ENCODE assay signal across 2 cellular contexts in the genomic region with DNA sequence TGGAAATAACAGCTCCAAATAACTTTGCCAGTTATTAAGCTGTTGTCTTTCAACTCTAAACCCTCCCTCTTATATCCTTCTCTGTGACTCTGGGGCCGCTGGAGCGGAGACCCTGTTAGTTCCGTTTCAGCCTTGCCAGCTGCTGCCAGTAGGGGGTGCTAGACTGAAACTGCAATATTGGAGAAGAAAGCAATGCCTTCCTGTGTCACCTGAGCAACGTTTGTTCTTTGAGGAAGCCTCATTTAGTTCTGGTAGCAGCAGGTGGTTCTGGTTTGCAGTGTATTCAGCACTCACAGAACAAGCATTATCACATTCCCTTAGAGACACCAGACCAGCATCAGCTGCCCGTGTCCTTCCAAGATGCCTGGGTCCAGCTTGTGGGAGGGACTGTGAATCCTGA.
TF ChIP-seq lines count a peak whose summit lies in the region.

No MANE protein-coding gene starts in this region.

TF ChIP-seq in SK-N-SH, 30 proteins besides CTCF, POLR2A, EP300 and RAD21 (continued from another document):
- TF ChIP-seq, protein P1, sequence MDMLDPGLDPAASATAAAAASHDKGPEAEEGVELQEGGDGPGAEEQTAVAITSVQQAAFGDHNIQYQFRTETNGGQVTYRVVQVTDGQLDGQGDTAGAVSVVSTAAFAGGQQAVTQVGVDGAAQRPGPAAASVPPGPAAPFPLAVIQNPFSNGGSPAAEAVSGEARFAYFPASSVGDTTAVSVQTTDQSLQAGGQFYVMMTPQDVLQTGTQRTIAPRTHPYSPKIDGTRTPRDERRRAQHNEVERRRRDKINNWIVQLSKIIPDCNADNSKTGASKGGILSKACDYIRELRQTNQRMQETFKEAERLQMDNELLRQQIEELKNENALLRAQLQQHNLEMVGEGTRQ (IDR thresholded peaks at IDR 0.05; ENCODE audit: borderline replicate concordance, low read depth, low read length), result no peak
- TF ChIP-seq MEF2A (IDR thresholded peaks at IDR 0.05; ENCODE audit: borderline replicate concordance, low read depth), result no peak

TF ChIP-seq in SK-N-SH treated with all-trans-retinoic acid at 6 μM for 48 hours, 23 proteins besides CTCF, POLR2A, EP300 and RAD21 (continued from another document):
- TF ChIP-seq, protein P2, sequence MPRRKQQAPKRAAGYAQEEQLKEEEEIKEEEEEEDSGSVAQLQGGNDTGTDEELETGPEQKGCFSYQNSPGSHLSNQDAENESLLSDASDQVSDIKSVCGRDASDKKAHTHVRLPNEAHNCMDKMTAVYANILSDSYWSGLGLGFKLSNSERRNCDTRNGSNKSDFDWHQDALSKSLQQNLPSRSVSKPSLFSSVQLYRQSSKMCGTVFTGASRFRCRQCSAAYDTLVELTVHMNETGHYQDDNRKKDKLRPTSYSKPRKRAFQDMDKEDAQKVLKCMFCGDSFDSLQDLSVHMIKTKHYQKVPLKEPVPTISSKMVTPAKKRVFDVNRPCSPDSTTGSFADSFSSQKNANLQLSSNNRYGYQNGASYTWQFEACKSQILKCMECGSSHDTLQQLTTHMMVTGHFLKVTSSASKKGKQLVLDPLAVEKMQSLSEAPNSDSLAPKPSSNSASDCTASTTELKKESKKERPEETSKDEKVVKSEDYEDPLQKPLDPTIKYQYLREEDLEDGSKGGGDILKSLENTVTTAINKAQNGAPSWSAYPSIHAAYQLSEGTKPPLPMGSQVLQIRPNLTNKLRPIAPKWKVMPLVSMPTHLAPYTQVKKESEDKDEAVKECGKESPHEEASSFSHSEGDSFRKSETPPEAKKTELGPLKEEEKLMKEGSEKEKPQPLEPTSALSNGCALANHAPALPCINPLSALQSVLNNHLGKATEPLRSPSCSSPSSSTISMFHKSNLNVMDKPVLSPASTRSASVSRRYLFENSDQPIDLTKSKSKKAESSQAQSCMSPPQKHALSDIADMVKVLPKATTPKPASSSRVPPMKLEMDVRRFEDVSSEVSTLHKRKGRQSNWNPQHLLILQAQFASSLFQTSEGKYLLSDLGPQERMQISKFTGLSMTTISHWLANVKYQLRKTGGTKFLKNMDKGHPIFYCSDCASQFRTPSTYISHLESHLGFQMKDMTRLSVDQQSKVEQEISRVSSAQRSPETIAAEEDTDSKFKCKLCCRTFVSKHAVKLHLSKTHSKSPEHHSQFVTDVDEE (CRISPR knock-in tag; IDR thresholded peaks at IDR 0.05), result no peak
- TF ChIP-seq RARB (CRISPR knock-in tag; IDR thresholded peaks at IDR 0.05) (no peak), TCF4 (CRISPR knock-in tag; IDR thresholded peaks at IDR 0.05; ENCODE audit: borderline replicate concordance) (no peak), GLIS3 (CRISPR knock-in tag; IDR thresholded peaks at IDR 0.05) (no peak), ZFP30 (CRISPR knock-in tag; IDR thresholded peaks at IDR 0.05) (no peak)
- TF ChIP-seq, protein P3, sequence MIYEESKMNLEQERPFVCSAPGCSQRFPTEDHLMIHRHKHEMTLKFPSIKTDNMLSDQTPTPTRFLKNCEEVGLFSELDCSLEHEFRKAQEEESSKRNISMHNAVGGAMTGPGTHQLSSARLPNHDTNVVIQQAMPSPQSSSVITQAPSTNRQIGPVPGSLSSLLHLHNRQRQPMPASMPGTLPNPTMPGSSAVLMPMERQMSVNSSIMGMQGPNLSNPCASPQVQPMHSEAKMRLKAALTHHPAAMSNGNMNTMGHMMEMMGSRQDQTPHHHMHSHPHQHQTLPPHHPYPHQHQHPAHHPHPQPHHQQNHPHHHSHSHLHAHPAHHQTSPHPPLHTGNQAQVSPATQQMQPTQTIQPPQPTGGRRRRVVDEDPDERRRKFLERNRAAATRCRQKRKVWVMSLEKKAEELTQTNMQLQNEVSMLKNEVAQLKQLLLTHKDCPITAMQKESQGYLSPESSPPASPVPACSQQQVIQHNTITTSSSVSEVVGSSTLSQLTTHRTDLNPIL (CRISPR knock-in tag; IDR thresholded peaks at IDR 0.05; ENCODE audit: low read depth), result no peak
